ENCODE assay signal across 13 cellular contexts in genomic region chr3:5499404-5499803, GRCh38.
A peak's percentile ranks its signal among the peaks of the same experiment; 100 is the strongest.
DNase-seq lines count a peak whose midpoint lies in the region; ATAC-seq and TF ChIP-seq lines count a peak whose summit lies in the region.
"Had no signal": no experiment of that assay in that cellular context is flagged by ENCODE, and none has a peak within 500 bp of the region (broad histone marks: within the 10 kb centered on the region; RNA-seq: fewer than 3 reads in every experiment).

No MANE protein-coding gene starts in this region.

- DNase-seq in NK-92 (lab: John Stamatoyannopoulos, UW; ENCODE audit: unreplicated experiment), result no peak
- DNase-seq in stimulated activated naive CD4-positive, alpha-beta T cell treated with Interleukin-2 at 50 U/mL for 16 hours (lab: John Stamatoyannopoulos, UW), result no peak
- no peak for DNase-seq in dedifferentiated amniotic fluid mesenchymal stem cell (ENCODE audit: extremely low spot score)
- DNase-seq in NCI-H128 (lab: John Stamatoyannopoulos, UW; ENCODE audit: unreplicated experiment), result no peak
- DNase-seq: activated CD4-positive, CD25-positive, alpha-beta regulatory T cell; activated naive CD4-positive, alpha-beta T cell treated with Interleukin-2 at 50 U/mL for 16 hours; NCI-H1105 treated with DMSO at 0.1 percent for 48 hours; right cardiac atrium had no signal

- H3K27me3 ChIP-seq in KMS-11 (ENCODE audit: insufficient read depth, low read depth), result no peaks in the 10 kb centered on the region
- H3K27me3 ChIP-seq: hepatocyte had no signal

- no peak overlapping the region for H3K9ac ChIP-seq in KMS-11

- H3K79me2 ChIP-seq in KMS-11 (ENCODE audit: insufficient read depth, low read depth), result no peaks in the 10 kb centered on the region
- H3K79me2 ChIP-seq: hepatocyte had no signal

- H2AFZ ChIP-seq in KMS-11 (ENCODE audit: low read depth), result no peak overlapping the region
- H2AFZ ChIP-seq: hepatocyte had no signal

- H3K4me2 ChIP-seq in KMS-11, result peak overlapping the region; percentile 34; the same call in 1 of the 2 replicates
- H3K4me2 ChIP-seq: hepatocyte had no signal

- H3K27ac ChIP-seq in KMS-11, result no peak overlapping the region
- H3K27ac ChIP-seq: hepatocyte had no signal

- peaks cover 14% of the 10 kb centered on the region for H3K4me1 ChIP-seq in KMS-11 (ENCODE audit: low read depth, poor library complexity, severe bottlenecking)

- TF ChIP-seq CTCF in KMS-11 (conservative IDR thresholded peaks at IDR 0.05; ENCODE audit: low read depth, low read length), result no peak

- H3K4me3 ChIP-seq in KMS-11 (IDR thresholded peaks at IDR 0.05; ENCODE audit: insufficient read depth, low read depth, low read length), result no peak overlapping the region
- H3K4me3 ChIP-seq: hepatocyte had no signal

- no peaks in the 10 kb centered on the region for H4K20me1 ChIP-seq in KMS-11 (ENCODE audit: insufficient read depth)

- ATAC-seq in GM18499 (IDR thresholded peaks at IDR 0.05; ENCODE audit: insufficient read depth, unreplicated experiment) (peak; percentile 86), GM19463 (IDR thresholded peaks at IDR 0.05; ENCODE audit: unreplicated experiment) (peak; percentile 75), HG02943 (IDR thresholded peaks at IDR 0.05; ENCODE audit: low read depth, unreplicated experiment) (peak; percentile 85)
- ATAC-seq: right cardiac atrium had no signal

- H3K36me3 ChIP-seq in KMS-11 (ENCODE audit: insufficient read depth), result no peaks in the 10 kb centered on the region
